In genomic region chr15:48473667-48474066, GRCh38 we compare ENCODE assay signal across 25 cellular contexts.
"Had no signal": no experiment of that assay in that cellular context is flagged by ENCODE, and none has a peak within 500 bp of the region (broad histone marks: within the 10 kb centered on the region; RNA-seq: fewer than 3 reads in every experiment).

No MANE protein-coding gene starts in this region.

- DNase-seq: dorsolateral prefrontal cortex; effector CD4-positive, alpha-beta T cell; foreskin keratinocyte; heart left ventricle; left cardiac atrium; left lung; mesenchymal stem cell; mucosa of descending colon; naive B cell; stimulated activated CD4-positive, alpha-beta T cell treated with anti-CD3 and anti-CD28 coated beads, Interleukin-12 subunit alpha, Interleukin-12 subunit beta, amount 100 ng/mL, for 4 hours; stimulated activated CD4-positive, alpha-beta T cell treated with anti-CD3 and anti-CD28 coated beads, Interleukin-1b, Interleukin-23, amount 100 ng/mL, for 48 hours; stimulated activated CD4-positive, alpha-beta T cell treated with anti-CD3 and anti-CD28 coated beads, Interleukin-4, amount 100 ng/mL, for 24 hours; stimulated activated naive CD8-positive, alpha-beta T cell treated with anti-CD3 and anti-CD28 coated beads, Interleukin-15, Interleukin-2, amounts not matched to agents 100 U/mL and 50 U/mL, for 24 hours; substantia nigra; testis; tibial artery had no signal

- H3K4me3 ChIP-seq: dorsolateral prefrontal cortex, gastroesophageal sphincter, heart left ventricle, hepatocyte, left lung, mucosa of descending colon, smooth muscle cell, testis, tibial artery had no signal

- ATAC-seq: esophagus mucosa; foreskin keratinocyte; gastroesophageal sphincter; heart left ventricle; left cardiac atrium; left lung; mucosa of descending colon; natural killer cell treated with Interleukin-12 subunit alpha and Interleukin-12 subunit beta and Interleukin-15 and Interleukin-18, amount 100 ng/mL, for 72 hours; sciatic nerve; stimulated activated memory B cell treated with anti-CD40 and anti-IgM and Interleukin-4, amounts not matched to agents 10 μg/mL and 1 μg/mL and 100 μg/mL, for 72 hours; stimulated activated naive CD8-positive, alpha-beta T cell treated with anti-CD3 and anti-CD28 coated beads, Interleukin-15, Interleukin-2, amounts not matched to agents 100 U/mL and 50 U/mL, for 24 hours had no signal

- H3K27ac ChIP-seq: dorsolateral prefrontal cortex, foreskin keratinocyte, heart left ventricle, hepatocyte, left lung, neutrophil, parathyroid adenoma, testis, tibial artery had no signal

- H3K27me3 ChIP-seq: dorsolateral prefrontal cortex, foreskin keratinocyte, gastroesophageal sphincter, heart left ventricle, hepatocyte, left lung, neutrophil, testis, tibial artery had no signal

- H3K4me1 ChIP-seq: left lung, parathyroid adenoma, testis had no signal

- H3K9me3 ChIP-seq: gastroesophageal sphincter, heart left ventricle, left lung, mucosa of descending colon, neutrophil, testis, tibial artery had no signal
